8 cellular contexts compared by ENCODE assay signal in the genomic region with DNA sequence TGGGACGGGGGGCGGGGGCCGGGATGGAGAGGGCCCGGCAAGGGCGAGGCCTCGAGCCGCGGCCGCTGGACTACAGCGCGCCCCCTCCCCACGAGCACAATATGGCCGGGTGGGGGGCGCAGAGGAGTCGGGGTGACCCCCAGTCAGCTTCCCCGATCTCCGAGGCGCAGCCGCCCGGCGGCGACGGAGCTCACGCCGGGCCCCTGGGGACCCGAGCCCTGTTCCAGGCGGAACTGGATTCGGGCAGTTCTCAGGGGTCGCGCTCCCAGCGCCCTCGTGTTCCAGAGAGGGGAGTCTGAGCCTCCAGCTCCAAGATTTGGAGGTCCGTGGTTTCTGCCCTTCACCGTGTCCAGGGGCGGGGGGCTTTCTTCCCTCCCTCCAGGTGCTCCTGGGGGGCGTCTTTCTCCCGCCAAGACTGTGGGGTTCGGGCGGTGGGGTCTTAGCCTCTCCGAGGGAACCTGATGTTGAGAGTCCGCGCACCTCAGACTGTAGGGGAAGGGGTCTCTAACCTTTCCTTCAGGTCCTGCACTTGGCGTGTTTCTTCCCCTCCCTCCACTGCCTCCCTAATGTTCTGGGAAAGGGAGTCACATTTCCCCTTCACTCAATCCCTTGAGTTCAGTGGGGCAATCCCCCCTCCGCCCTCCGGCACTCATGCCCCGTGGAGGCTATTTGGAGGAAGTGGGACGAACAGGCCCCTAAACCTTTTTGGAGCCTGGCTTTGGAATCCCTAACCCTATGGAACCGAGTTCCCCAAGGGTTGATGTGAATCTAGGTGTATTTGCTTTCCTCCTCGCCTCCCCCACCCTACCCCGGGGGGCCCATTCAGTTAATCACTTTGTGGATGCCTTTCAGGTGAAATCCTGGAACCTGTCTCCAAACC. TPM values are rescaled to one million over a fixed set of nuclear protein-coding genes. Genes with fewer than 3 reads are reported as not detected.
DNase-seq lines count a peak whose midpoint lies in the region; ATAC-seq, FAIRE-seq and TF ChIP-seq lines count a peak whose summit lies in the region.

No MANE protein-coding gene starts in this region.

- no peak for TF ChIP-seq CTCF in bronchial epithelial cell (IDR thresholded peaks at IDR 0.05; ENCODE audit: insufficient read depth, low read length, severe bottlenecking)
- no peak for TF ChIP-seq CTCF in left lung (IDR thresholded peaks at IDR 0.05)

- peaks cover 3% of the 10 kb centered on the region for H3K36me3 ChIP-seq in NT2/D1 (ENCODE audit: insufficient read depth, insufficient read length, low read length)
- H3K36me3 ChIP-seq in bronchial epithelial cell (ENCODE audit: control insufficient read depth, insufficient read depth, low read length), result no peaks in the 10 kb centered on the region
- no peaks in the 10 kb centered on the region for H3K36me3 ChIP-seq in left lung
- H3K36me3 ChIP-seq in subcutaneous abdominal adipose tissue (ENCODE audit: control insufficient read depth in 5 of 5, insufficient read depth in 5 of 5, low read length in 5 of 5), result no peaks in the 10 kb centered on the region

- no peaks in the 10 kb centered on the region for H3K4me1 ChIP-seq in NT2/D1 (ENCODE audit: insufficient read depth, insufficient read length)
- H3K4me1 ChIP-seq in left lung, result peaks cover 32 to 45% of the 10 kb centered on the region in 2 donors
- peaks cover 5 to 46% (median 42%) of the 10 kb centered on the region in 5 donors for H3K4me1 ChIP-seq in subcutaneous abdominal adipose tissue (ENCODE audit: control insufficient read depth in 5 of 5, insufficient read depth in 5 of 5, low read length in 5 of 5)

- DNase-seq in NOMO-1 (lab: John Stamatoyannopoulos, UW; ENCODE audit: unreplicated experiment in 2 of 2) (peak; percentile 10 to 13), NOMO-1 treated with DMSO at 0.1 percent for 48 hours (lab: John Stamatoyannopoulos, UW; ENCODE audit: unreplicated experiment) (no peak), NT2/D1 (ENCODE audit: low read depth, low spot score) (no peak), bronchial epithelial cell (ENCODE audit: low read depth) (no peak), left lung (peak; percentile 59 to 80), glomerular visceral epithelial cell (ENCODE audit: extremely low spot score) (no peak)

- intact Hi-C loops in left lung (cut with DNase I), result no loop called here

- H3K9me3 ChIP-seq in NT2/D1 (ENCODE audit: insufficient read depth, low read length) (no peaks in the 10 kb centered on the region), left lung (no peaks in the 10 kb centered on the region), subcutaneous abdominal adipose tissue (ENCODE audit: control insufficient read depth in 5 of 5, low read length in 5 of 5) (no peaks in the 10 kb centered on the region)

- H3K27me3 ChIP-seq in NT2/D1 (ENCODE audit: insufficient read depth, insufficient read length) (peaks cover 38% of the 10 kb centered on the region), bronchial epithelial cell (ENCODE audit: control insufficient read depth, insufficient read depth, low read length) (no peaks in the 10 kb centered on the region), left lung (no peaks in the 10 kb centered on the region), subcutaneous abdominal adipose tissue (ENCODE audit: control insufficient read depth in 5 of 5, insufficient read depth in 4 of 5, low read length in 5 of 5) (no peaks in the 10 kb centered on the region)

- ATAC-seq in left lung (peak; percentile 18), HG03565 (IDR thresholded peaks at IDR 0.05; ENCODE audit: unreplicated experiment) (no peak)

- no peak for FAIRE-seq in bronchial epithelial cell (lab: Jason Lieb, UNC)

- H3K9ac ChIP-seq in NT2/D1 (ENCODE audit: insufficient read length, low read depth) (peak overlapping the region; percentile 90), subcutaneous abdominal adipose tissue (ENCODE audit: low read length in 5 of 5) (peak overlapping the region; percentile 87 to 99 (median 92))

- H3K27ac ChIP-seq in left lung, result peak overlapping the region; percentile 92 to 94
- H3K27ac ChIP-seq in subcutaneous abdominal adipose tissue (ENCODE audit: low read depth, low read length), result peak overlapping the region; percentile 97

- H3K4me3 ChIP-seq in NT2/D1 (ENCODE audit: insufficient read length, low read depth) (peak overlapping the region; percentile 92), bronchial epithelial cell (ENCODE audit: low read depth, low read length) (peak overlapping the region; percentile 90), left lung (peak overlapping the region; percentile 72 to 84), subcutaneous abdominal adipose tissue (ENCODE audit: low read depth in 1 of 5, low read length in 5 of 5) (peak overlapping the region; percentile 75 to 89 (median 83))

RNA-seq across cellular contexts. Expression of a gene that starts 0.6 kb away (rescaled TPM):
- total RNA-seq in bronchial epithelial cell, result 12.1 and 15.6 TPM in 2 replicates
- total RNA-seq in left lung, result 10 to 100 TPM; 24.9 to 26.6 TPM

RNA-seq across cellular contexts. Expression of a gene that starts 44.8 kb away (rescaled TPM):
- under 0.01 TPM in 1 of 2 replicates, not detected in the other for total RNA-seq in bronchial epithelial cell
- total RNA-seq in left lung, result 100 to 1,000 TPM; 115 to 173 TPM

RNA-seq across cellular contexts. Expression of a gene that starts 54.7 kb away (rescaled TPM):
- total RNA-seq in bronchial epithelial cell (under 0.01 TPM in 1 of 2 replicates, not detected in the other), left lung (10 to 100 TPM; 30.6 to 63.7 TPM)

Comparison
In these comparisons a context has a peak if more than half of its experiments do, and no peak if none do; other contexts are left out.
1. DNase-seq: peak in NOMO-1 (2 of 2) and left lung (2 of 2); none in NOMO-1 treated with DMSO at 0.1 percent for 48 hours (single experiment), NT2/D1 (single experiment), bronchial epithelial cell (single experiment) and glomerular visceral epithelial cell (single experiment).
2. RNA of a gene that starts 44.8 kb away (total RNA-seq): 115 to 173 TPM in left lung; under 0.01 TPM in bronchial epithelial cell; every median in the first group is over 100 times any median in the second.
3. RNA of a gene that starts 54.7 kb away (total RNA-seq): 30.6 to 63.7 TPM in left lung; under 0.01 TPM in bronchial epithelial cell; every median in the first group is over 10 times any median in the second.
4. Peak in every context shown above with its lines, with median percentiles within 50 percentile points of each other: H3K4me3 ChIP-seq.